ENCODE assay signal across 8 cellular contexts in the genomic region with DNA sequence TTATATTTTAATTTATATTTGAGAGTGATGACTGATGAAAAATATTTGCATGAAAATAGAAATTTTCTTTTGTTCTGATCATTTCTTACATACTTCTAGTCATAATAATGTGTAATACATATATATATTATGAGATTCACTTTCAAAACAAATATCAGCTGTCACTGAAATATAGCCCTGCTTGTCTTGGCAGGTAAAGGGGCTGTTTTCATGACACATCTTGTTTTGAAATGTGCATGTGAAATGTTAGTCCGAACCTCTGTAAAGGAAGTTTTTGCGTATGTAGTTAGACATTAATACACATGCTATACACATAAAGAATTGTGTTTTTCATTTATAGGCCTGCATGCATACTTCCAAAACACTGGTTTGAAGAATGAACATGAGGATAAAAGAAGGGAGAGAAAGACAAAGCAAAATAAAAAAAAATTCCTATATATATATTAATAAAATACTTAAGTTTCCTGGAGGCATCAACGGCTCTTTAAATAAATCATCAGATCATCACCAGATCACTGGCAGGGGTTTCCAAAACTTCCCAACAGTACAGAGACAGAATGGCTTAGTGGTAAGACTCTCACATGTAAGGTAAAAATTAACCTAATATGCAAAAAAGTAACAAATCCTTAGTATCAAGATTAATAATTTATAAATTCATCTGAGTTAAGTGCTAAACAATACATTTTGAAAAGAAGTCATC.
A peak's percentile ranks its signal among the peaks of the same experiment; 100 is the strongest.
DNase-seq lines count a peak whose midpoint lies in the region; ATAC-seq, FAIRE-seq and TF ChIP-seq lines count a peak whose summit lies in the region.
"Had no signal": no experiment of that assay in that cellular context is flagged by ENCODE, and none has a peak within 500 bp of the region (broad histone marks: within the 10 kb centered on the region; RNA-seq: fewer than 3 reads in every experiment).

No MANE protein-coding gene starts in this region.

- H3K27ac ChIP-seq in keratinocyte (ENCODE audit: control insufficient read depth, insufficient read depth, low read length) (peak overlapping the region; percentile 14), testis (no peak overlapping the region)

- TF ChIP-seq POLR2A in testis (IDR thresholded peaks at IDR 0.05), result no peak

- FAIRE-seq in keratinocyte (lab: Jason Lieb, UNC), result no peak
- FAIRE-seq: G401.6 had no signal

- H3K27me3 ChIP-seq in keratinocyte (ENCODE audit: control insufficient read depth, extremely low read depth, insufficient read depth, low read length) (no peaks in the 10 kb centered on the region), testis (no peaks in the 10 kb centered on the region)

- WGBS in testis, 2 donors, result 87 to 92% methylated on average over 3 of the region's 3 CpGs

- no peak for TF ChIP-seq CTCF in keratinocyte (optimal IDR thresholded peaks at IDR 0.05 in 1 of 3, IDR thresholded peaks at IDR 0.05 in 1 of 3, conservative IDR thresholded peaks at IDR 0.05 in 1 of 3; ENCODE audit: extremely low read depth in 1 of 3, insufficient read depth in 2 of 3, low read length in 3 of 3)
- TF ChIP-seq CTCF in testis (IDR thresholded peaks at IDR 0.05), result no peak

- intact Hi-C loops in testis (cut with DNase I; ENCODE audit: low total_unique reads), result no loop called here

- no peak overlapping the region for H3K4me2 ChIP-seq in keratinocyte (ENCODE audit: control insufficient read depth, extremely low read depth, insufficient read depth, low read depth, low read length)

- no peak overlapping the region for H3K4me3 ChIP-seq in keratinocyte (ENCODE audit: control insufficient read depth in 2 of 3, extremely low read depth in 1 of 3, insufficient read depth in 2 of 3, low read depth in 1 of 3, low read length in 3 of 3)
- H3K4me3 ChIP-seq in testis, result no peak overlapping the region

- H3K36me3 ChIP-seq in keratinocyte (ENCODE audit: control insufficient read depth in 2 of 2, extremely low read depth in 1 of 2, insufficient read depth in 2 of 2, low read length in 2 of 2) (peaks cover 8 to 14% of the 10 kb centered on the region in 2 experiments), testis (ENCODE audit: low read depth, missing control alignments) (no peaks in the 10 kb centered on the region)

- H3K9me1 ChIP-seq in keratinocyte (ENCODE audit: control insufficient read depth, extremely low read depth, insufficient read depth, low read length), result no peaks in the 10 kb centered on the region

- peaks cover 23% of the 10 kb centered on the region for H3K4me1 ChIP-seq in keratinocyte (ENCODE audit: control insufficient read depth, extremely low read depth, insufficient read depth, low read length)
- no peaks in the 10 kb centered on the region for H3K4me1 ChIP-seq in testis

- ATAC-seq in GM18873 (IDR thresholded peaks at IDR 0.05; ENCODE audit: low FRiP score, unreplicated experiment) (peak; percentile 38), GM21717 (IDR thresholded peaks at IDR 0.05; ENCODE audit: unreplicated experiment) (peak; percentile 17), HG03432 (IDR thresholded peaks at IDR 0.05; ENCODE audit: unreplicated experiment) (peak; percentile 35)

- no peak overlapping the region for H3K9ac ChIP-seq in keratinocyte (ENCODE audit: control insufficient read depth, extremely low read depth, insufficient read depth, low read length)

- no peaks in the 10 kb centered on the region for H4K20me1 ChIP-seq in keratinocyte (ENCODE audit: control insufficient read depth, extremely low read depth, insufficient read depth, low read length)

- DNase-seq in keratinocyte (ENCODE audit: low read depth, low spot score) (no peak), kidney glomerular epithelial cell (lab: John Stamatoyannopoulos, UW) (no peak), testis (no peak), GM19240 (ENCODE audit: insufficient read length, low spot score) (no peak)

- H3K9me3 ChIP-seq in keratinocyte (ENCODE audit: control insufficient read depth, low read depth, low read length) (no peaks in the 10 kb centered on the region), testis (no peaks in the 10 kb centered on the region)

- dilution Hi-C loops in keratinocyte (cut with MboI; ENCODE audit: extremely low pct_ligation_motif_present, low sequenced_read_pairs), result no loop called here

- no peak overlapping the region for H2AFZ ChIP-seq in keratinocyte (ENCODE audit: control insufficient read depth, low read length)

- H3K79me2 ChIP-seq in keratinocyte (ENCODE audit: control insufficient read depth, insufficient read depth, low read length), result no peaks in the 10 kb centered on the region
